ENCODE assay signal across 3 cellular contexts in genomic region chr17:57234252-57235092, GRCh38.
TF ChIP-seq lines count a peak whose summit lies in the region.

No MANE protein-coding gene starts in this region.

TF ChIP-seq in SK-N-SH, 30 proteins besides CTCF, POLR2A, EP300 and RAD21 (continued from another document):
- no peak for TF ChIP-seq SMC3 (IDR thresholded peaks at IDR 0.05; ENCODE audit: low read depth, low read length)
- no peak for TF ChIP-seq ELF1 (IDR thresholded peaks at IDR 0.05)
- no peak for TF ChIP-seq EZH2phosphoT487 (IDR thresholded peaks at IDR 0.05; ENCODE audit: borderline replicate concordance, low read depth)
- TF ChIP-seq MEF2A (IDR thresholded peaks at IDR 0.05; ENCODE audit: borderline replicate concordance, low read depth): no peak
- no peak for TF ChIP-seq YY1 (IDR thresholded peaks at IDR 0.05; ENCODE audit: low read depth)
- no peak for TF ChIP-seq USF2 (IDR thresholded peaks at IDR 0.05; ENCODE audit: borderline replicate concordance, low read depth, low read length)
- no peak for TF ChIP-seq RCOR1 (IDR thresholded peaks at IDR 0.05; ENCODE audit: low read length)
- TF ChIP-seq GATA2 (CRISPR knock-in tag; IDR thresholded peaks at IDR 0.05): no peak
- no peak for TF ChIP-seq IRF3 (IDR thresholded peaks at IDR 0.05; ENCODE audit: low read depth, low read length)
- no peak for TF ChIP-seq USF1 (IDR thresholded peaks at IDR 0.05; ENCODE audit: borderline replicate concordance, low read depth)
- no peak for TF ChIP-seq TCF12 (IDR thresholded peaks at IDR 0.05)
- no peak for TF ChIP-seq NRF1 (IDR thresholded peaks at IDR 0.05; ENCODE audit: low read depth, low read length)
- TF ChIP-seq TEAD4 (IDR thresholded peaks at IDR 0.05; ENCODE audit: borderline replicate concordance, insufficient read depth): no peak
TF ChIP-seq in SK-N-SH: peak in this region for 0.

TF ChIP-seq in SK-N-SH treated with all-trans-retinoic acid at 6 μM for 48 hours, 23 proteins besides CTCF, POLR2A, EP300 and RAD21 (continued from another document):
- TF ChIP-seq PATZ1 (CRISPR knock-in tag; IDR thresholded peaks at IDR 0.05; ENCODE audit: borderline replicate concordance): no peak
- no peak for TF ChIP-seq PPARA (CRISPR knock-in tag; IDR thresholded peaks at IDR 0.05; ENCODE audit: borderline replicate concordance)
- TF ChIP-seq CSDC2 (CRISPR knock-in tag; IDR thresholded peaks at IDR 0.05): no peak
- no peak for TF ChIP-seq ISL1 (CRISPR knock-in tag; IDR thresholded peaks at IDR 0.05)
- TF ChIP-seq ZNF8 (CRISPR knock-in tag; IDR thresholded peaks at IDR 0.05): no peak
- TF ChIP-seq ZNF565 (CRISPR knock-in tag; conservative IDR thresholded peaks at IDR 0.05; ENCODE audit: low read depth): no peak
- TF ChIP-seq BACH2 (CRISPR knock-in tag; IDR thresholded peaks at IDR 0.05; ENCODE audit: borderline replicate concordance): no peak
- TF ChIP-seq POU6F1 (CRISPR knock-in tag; IDR thresholded peaks at IDR 0.05; ENCODE audit: borderline replicate concordance, low read depth): no peak
- no peak for TF ChIP-seq OSR1 (CRISPR knock-in tag; IDR thresholded peaks at IDR 0.05)
- TF ChIP-seq ARNTL (CRISPR knock-in tag; IDR thresholded peaks at IDR 0.05; ENCODE audit: borderline replicate concordance, low read depth): no peak
- TF ChIP-seq CREB5 (CRISPR knock-in tag; IDR thresholded peaks at IDR 0.05; ENCODE audit: low read depth): no peak
- TF ChIP-seq TSHZ2 (CRISPR knock-in tag; IDR thresholded peaks at IDR 0.05): no peak
- TF ChIP-seq ZFP30 (CRISPR knock-in tag; IDR thresholded peaks at IDR 0.05): no peak
- TF ChIP-seq TOX (CRISPR knock-in tag; IDR thresholded peaks at IDR 0.05; ENCODE audit: borderline replicate concordance): no peak

TF ChIP-seq in WTC11, 78 proteins besides CTCF, POLR2A, EP300 and RAD21 (continued from another document):
- no peak for TF ChIP-seq ZMAT4 (CRISPR knock-in tag; IDR thresholded peaks at IDR 0.05)
- no peak for TF ChIP-seq SOX15 (CRISPR knock-in tag; IDR thresholded peaks at IDR 0.05)
- no peak for TF ChIP-seq ZNF219 (CRISPR knock-in tag; IDR thresholded peaks at IDR 0.05; ENCODE audit: borderline replicate concordance)
- no peak for TF ChIP-seq SP1 (CRISPR knock-in tag; conservative IDR thresholded peaks at IDR 0.05)
- TF ChIP-seq ARID4B (CRISPR knock-in tag; IDR thresholded peaks at IDR 0.05; ENCODE audit: borderline replicate concordance): no peak
- no peak for TF ChIP-seq ERG (CRISPR knock-in tag; IDR thresholded peaks at IDR 0.05)
- no peak for TF ChIP-seq FOXJ3 (CRISPR knock-in tag; IDR thresholded peaks at IDR 0.05; ENCODE audit: borderline replicate concordance)
- TF ChIP-seq ZBTB21 (CRISPR knock-in tag; IDR thresholded peaks at IDR 0.05; ENCODE audit: borderline replicate concordance): no peak
- TF ChIP-seq ZNF317 (CRISPR knock-in tag; IDR thresholded peaks at IDR 0.05; ENCODE audit: borderline replicate concordance, low read depth): no peak
- TF ChIP-seq CREB1 (CRISPR knock-in tag; IDR thresholded peaks at IDR 0.05): no peak
- TF ChIP-seq AFF4 (CRISPR knock-in tag; IDR thresholded peaks at IDR 0.05; ENCODE audit: borderline replicate concordance): no peak
- TF ChIP-seq CDX4 (CRISPR knock-in tag; IDR thresholded peaks at IDR 0.05; ENCODE audit: borderline replicate concordance): no peak
- TF ChIP-seq ATF3 (CRISPR knock-in tag; conservative IDR thresholded peaks at IDR 0.05): no peak
- TF ChIP-seq SMAD4 (CRISPR knock-in tag; IDR thresholded peaks at IDR 0.05): no peak
- no peak for TF ChIP-seq E2F5 (CRISPR knock-in tag; IDR thresholded peaks at IDR 0.05)
- TF ChIP-seq ZNF263 (CRISPR knock-in tag; IDR thresholded peaks at IDR 0.05; ENCODE audit: low read depth): no peak
